7 cellular contexts compared by ENCODE assay signal in the genomic region with DNA sequence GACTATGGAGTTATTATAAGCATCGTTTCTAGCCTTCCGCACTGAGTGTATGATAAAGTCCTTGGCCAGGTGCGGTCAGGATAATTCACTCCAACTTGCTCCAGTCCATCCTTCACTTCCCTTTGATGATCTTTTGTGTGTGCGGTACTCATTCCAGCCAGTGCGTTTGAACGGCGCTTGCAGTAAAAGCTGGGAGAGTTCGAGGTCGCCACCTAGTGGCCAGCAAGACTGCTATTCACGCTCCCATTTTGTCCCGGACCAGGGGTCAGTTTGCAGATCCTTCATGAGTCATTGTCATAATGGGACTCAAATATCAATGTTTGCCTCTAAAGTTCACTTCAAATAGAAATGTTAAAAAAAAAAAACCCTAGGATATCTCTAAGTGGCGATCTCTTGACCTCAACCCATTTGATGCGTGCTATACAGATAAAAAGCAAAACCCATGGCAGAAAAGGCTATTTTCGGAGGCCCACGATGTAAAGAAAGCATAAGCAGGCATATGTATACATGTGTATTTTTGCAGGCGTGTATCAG.
DNase-seq lines count a peak whose midpoint lies in the region; ATAC-seq and TF ChIP-seq lines count a peak whose summit lies in the region.

No MANE protein-coding gene starts in this region.

- no peak overlapping the region for H3K4me3 ChIP-seq in astrocyte of the spinal cord (ENCODE audit: low read depth, low read length)

- ATAC-seq in HG03565 (IDR thresholded peaks at IDR 0.05; ENCODE audit: unreplicated experiment), result peak; percentile 51

- in situ Hi-C loops in astrocyte of the spinal cord (cut with HindIII; ENCODE audit: low sequenced_read_pairs), result no loop called here

- peak; percentile 44 for TF ChIP-seq CTCF in astrocyte of the spinal cord (IDR thresholded peaks at IDR 0.05; ENCODE audit: low read depth, low read length)

- peak; percentile 21 for DNase-seq in GF-D8 (lab: John Stamatoyannopoulos, UW)
- peak; percentile 62 for DNase-seq in NCI-H82 treated with DMSO at 0.1 percent for 48 hours (lab: John Stamatoyannopoulos, UW; ENCODE audit: unreplicated experiment)
- DNase-seq in astrocyte of the spinal cord (ENCODE audit: low read depth, low spot score), result peak; percentile 0
- DNase-seq in inferior parietal cortex (ENCODE audit: extremely low spot score), result peak; percentile 86
- peak; percentile 40 for DNase-seq in stimulated activated CD4-positive, alpha-beta T cell treated with anti-CD3 and anti-CD28 coated beads, Interleukin-1b, Interleukin-23, amount 100 ng/mL, for 48 hours
- no peak for DNase-seq in cortex of kidney (lab: John Stamatoyannopoulos, UW)
